Comparison of ENCODE assay signal across 3 cellular contexts in the genomic region with DNA sequence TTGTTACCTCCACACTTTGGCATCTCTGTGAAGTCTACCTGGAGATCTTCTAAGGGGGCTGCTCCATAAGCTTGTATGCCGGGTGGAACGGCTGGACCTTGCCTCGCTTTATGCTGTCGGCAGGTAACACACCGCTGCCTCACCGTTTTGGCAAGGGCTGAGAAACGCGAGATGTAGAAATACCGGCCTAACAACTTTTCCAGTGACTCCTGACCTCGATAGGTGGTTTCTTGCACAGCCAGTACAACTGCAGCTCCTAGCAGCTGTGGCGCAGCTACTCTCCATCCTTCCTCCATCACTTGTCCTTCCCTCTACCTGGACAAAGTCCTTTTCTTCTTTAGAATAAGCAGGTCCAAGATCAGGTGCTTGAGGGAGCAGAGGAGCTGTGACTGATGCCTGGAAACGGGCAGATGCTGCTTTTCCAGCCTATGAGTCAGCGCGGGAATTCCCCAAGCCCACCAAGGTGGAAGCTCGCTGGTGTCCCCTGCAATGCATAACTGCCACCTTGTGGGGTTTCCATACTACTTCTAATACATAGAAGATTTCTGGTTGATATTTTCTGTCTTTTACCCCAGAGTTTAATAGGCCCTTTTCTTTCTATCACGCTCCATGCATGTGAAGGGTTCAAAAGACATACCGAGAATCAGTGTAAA.
TF ChIP-seq lines count a peak whose summit lies in the region.

No MANE protein-coding gene starts in this region.

TF ChIP-seq in HCT116, 20 proteins besides CTCF, POLR2A, EP300 and RAD21:
- TF ChIP-seq CBX3 (IDR thresholded peaks at IDR 0.05; ENCODE audit: low read depth) = 0 out of 2 replicates have a peak, but pooled peaks have one; percentile 58
- TF ChIP-seq, protein P1, sequence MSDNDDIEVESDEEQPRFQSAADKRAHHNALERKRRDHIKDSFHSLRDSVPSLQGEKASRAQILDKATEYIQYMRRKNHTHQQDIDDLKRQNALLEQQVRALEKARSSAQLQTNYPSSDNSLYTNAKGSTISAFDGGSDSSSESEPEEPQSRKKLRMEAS (IDR thresholded peaks at IDR 0.05) = peak; percentile 61; the same call in 1 of the 2 replicates
- peak; percentile 42; the same call in 1 of the 2 replicates for TF ChIP-seq SP1 (IDR thresholded peaks at IDR 0.05; ENCODE audit: low read depth)
TF ChIP-seq in HCT116: peak in this region for 3; not testable (repeated sequence) for 17.

TF ChIP-seq in WTC11, 78 proteins besides CTCF, POLR2A, EP300 and RAD21:
- TF ChIP-seq, protein P1 (CRISPR knock-in tag; IDR thresholded peaks at IDR 0.05) = 0 out of 2 replicates have a peak, but pooled peaks have one; percentile 42

TF ChIP-seq in H1, 55 proteins besides CTCF, POLR2A, EP300 and RAD21:
- TF ChIP-seq JUND (IDR thresholded peaks at IDR 0.05; ENCODE audit: low read length) = 0 out of 2 replicates have a peak, but pooled peaks have one; percentile 42
